ENCODE assay signal across 17 cellular contexts in the genomic region with DNA sequence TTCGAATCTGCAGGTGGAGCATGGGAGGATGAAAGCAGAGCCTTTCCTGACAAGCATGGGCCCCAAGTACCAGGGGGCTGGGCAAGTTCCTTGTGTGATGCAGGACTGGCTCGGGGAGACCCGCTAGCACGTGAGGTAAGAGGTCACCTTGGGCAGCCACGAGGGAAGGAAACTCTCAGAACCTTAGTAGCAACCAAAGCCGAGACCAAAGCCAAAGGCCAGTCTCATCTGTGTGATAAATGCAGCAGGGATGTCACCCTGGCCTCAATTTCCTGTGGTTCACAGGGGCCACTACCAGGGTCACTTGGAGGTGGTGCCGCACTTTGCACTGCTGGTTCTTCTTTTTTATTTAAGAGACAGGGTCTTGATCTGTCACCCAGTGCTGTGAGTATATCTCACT. TPM values are rescaled to one million over a fixed set of nuclear protein-coding genes. Genes with fewer than 3 reads are reported as not detected.
A peak's percentile ranks its signal among the peaks of the same experiment; 100 is the strongest.
DNase-seq lines count a peak whose midpoint lies in the region; ATAC-seq and TF ChIP-seq lines count a peak whose summit lies in the region.
"Had no signal": no experiment of that assay in that cellular context is flagged by ENCODE, and none has a peak within 500 bp of the region (broad histone marks: within the 10 kb centered on the region; RNA-seq: fewer than 3 reads in every experiment).

No MANE protein-coding gene starts in this region.

- H3K9me3 ChIP-seq in upper lobe of right lung (no peaks in the 10 kb centered on the region), left ventricle myocardium inferior (replicated peaks) (no peaks in the 10 kb centered on the region)
- H3K9me3 ChIP-seq: colonic mucosa, esophagus squamous epithelium, tibial nerve had no signal

- H3K27me3 Mint-ChIP-seq in activated naive CD4-positive, alpha-beta T cell treated with anti-CD3 and anti-CD28 coated beads for 36 hours (ENCODE audit: low read depth): no peaks in the 10 kb centered on the region
- no peaks in the 10 kb centered on the region for H3K27me3 Mint-ChIP-seq in central memory CD8-positive, alpha-beta T cell

- H3K36me3 Mint-ChIP-seq in activated naive CD4-positive, alpha-beta T cell treated with anti-CD3 and anti-CD28 coated beads for 36 hours (ENCODE audit: low read depth): peaks cover 12% of the 10 kb centered on the region
- peaks cover 52% of the 10 kb centered on the region for H3K36me3 Mint-ChIP-seq in central memory CD8-positive, alpha-beta T cell (ENCODE audit: insufficient read depth)

- H3K4me1 ChIP-seq in upper lobe of right lung (peaks cover 3% of the 10 kb centered on the region), left ventricle myocardium inferior (peaks cover 25% of the 10 kb centered on the region)
- H3K4me1 ChIP-seq: colonic mucosa, tibial nerve had no signal

- H3K27me3 ChIP-seq in upper lobe of right lung (no peaks in the 10 kb centered on the region), left ventricle myocardium inferior (ENCODE audit: low read depth) (no peaks in the 10 kb centered on the region)
- H3K27me3 ChIP-seq: colonic mucosa, esophagus squamous epithelium, tibial nerve had no signal

- H3K9me3 Mint-ChIP-seq in activated naive CD4-positive, alpha-beta T cell treated with anti-CD3 and anti-CD28 coated beads for 36 hours: no peaks in the 10 kb centered on the region
- no peaks in the 10 kb centered on the region for H3K9me3 Mint-ChIP-seq in central memory CD8-positive, alpha-beta T cell

- ATAC-seq in central memory CD8-positive, alpha-beta T cell (replicated peaks; ENCODE audit: extremely low read depth, poor library complexity, severe bottlenecking): no peak
- ATAC-seq in upper lobe of right lung (no peak), GM21367 (IDR thresholded peaks at IDR 0.05; ENCODE audit: unreplicated experiment) (no peak)
- ATAC-seq: PC-3 had no signal

- CTCF ChIA-PET in activated naive CD4-positive, alpha-beta T cell treated with anti-CD3 and anti-CD28 coated beads for 36 hours (lab: Charles Lee): interaction anchor here (0.9 to 1.5 kb wide), 3 partner anchors 38 to 158 kb away, joined by 4 to 13 read pairs (median 6); a partner anchor contains a TSS

- H3K27ac ChIP-seq in upper lobe of right lung (peak overlapping the region; percentile 32), left ventricle myocardium inferior (replicated peaks) (no peak overlapping the region)
- H3K27ac ChIP-seq: colonic mucosa, tibial nerve had no signal

- H3K36me3 ChIP-seq in upper lobe of right lung: peaks cover 82% of the 10 kb centered on the region
- peaks cover 88% of the 10 kb centered on the region for H3K36me3 ChIP-seq in left ventricle myocardium inferior

- no peak for TF ChIP-seq CTCF in upper lobe of right lung (IDR thresholded peaks at IDR 0.05)
- no peak for TF ChIP-seq CTCF in left ventricle myocardium inferior (IDR thresholded peaks at IDR 0.05; ENCODE audit: borderline replicate concordance)
- no peak for TF ChIP-seq CTCF in GM10266 (IDR thresholded peaks at IDR 0.05; ENCODE audit: control insufficient read depth, insufficient read depth, low read depth, missing control alignments)

- H3K4me3 ChIP-seq in upper lobe of right lung (no peak overlapping the region), left ventricle myocardium inferior (no peak overlapping the region)
- H3K4me3 ChIP-seq: colonic mucosa, esophagus squamous epithelium, tibial nerve had no signal

- intact Hi-C loops in activated naive CD4-positive, alpha-beta T cell treated with anti-CD3 and anti-CD28 coated beads for 36 hours (cut with micrococcal nuclease): no loop called here
- intact Hi-C loops in upper lobe of right lung (cut with DNase I): no loop called here
- intact Hi-C loops in left ventricle myocardium inferior (cut with micrococcal nuclease): no loop called here

- peak overlapping the region; percentile 84 for H3K27ac Mint-ChIP-seq in activated naive CD4-positive, alpha-beta T cell treated with anti-CD3 and anti-CD28 coated beads for 36 hours
- peak overlapping the region; percentile 88 for H3K27ac Mint-ChIP-seq in central memory CD8-positive, alpha-beta T cell (ENCODE audit: low read depth)

- H3K4me1 Mint-ChIP-seq in activated naive CD4-positive, alpha-beta T cell treated with anti-CD3 and anti-CD28 coated beads for 36 hours (ENCODE audit: low read depth): peaks cover 24% of the 10 kb centered on the region
- H3K4me1 Mint-ChIP-seq in central memory CD8-positive, alpha-beta T cell: peaks cover 39% of the 10 kb centered on the region

- no peak overlapping the region for H3K4me3 Mint-ChIP-seq in activated naive CD4-positive, alpha-beta T cell treated with anti-CD3 and anti-CD28 coated beads for 36 hours
- peak overlapping the region; percentile 54 for H3K4me3 Mint-ChIP-seq in central memory CD8-positive, alpha-beta T cell

- DNase-seq in activated naive CD4-positive, alpha-beta T cell treated with anti-CD3 and anti-CD28 coated beads for 36 hours: no peak
- DNase-seq in activated naive CD4-positive, alpha-beta T cell treated with anti-CD3 and anti-CD28 coated beads, Interleukin-2, amount 50 U/mL, for 16 hours: no peak
- peak; percentile 72 for DNase-seq in SKM-1 treated with dmso at 0.1 percent for 144 hours (lab: John Stamatoyannopoulos, UW; ENCODE audit: unreplicated experiment)
- no peak for DNase-seq in central memory CD8-positive, alpha-beta T cell (ENCODE audit: low spot score in 2 of 2)
- no peak for DNase-seq in upper lobe of right lung
- no peak for DNase-seq in left ventricle myocardium inferior
- no peak for DNase-seq in GM10266 (ENCODE audit: extremely low spot score)
- DNase-seq: colonic mucosa, DMS53, esophagus squamous epithelium, NCI-H226, PC-3 had no signal

RNA-seq across cellular contexts. Expression of a gene that starts 39.5 kb away (rescaled TPM):
- total RNA-seq in activated naive CD4-positive, alpha-beta T cell treated with anti-CD3 and anti-CD28 coated beads for 36 hours: not detected
- total RNA-seq in upper lobe of right lung (3.9 TPM), left ventricle myocardium inferior (not detected)
- total RNA-seq: astrocyte, esophagus squamous epithelium, mesenteric fat pad, PC-3, right cardiac atrium, tibial nerve had no signal

RNA-seq across cellular contexts. Expression of a gene that starts 53.8 kb away (rescaled TPM):
- total RNA-seq in activated naive CD4-positive, alpha-beta T cell treated with anti-CD3 and anti-CD28 coated beads for 36 hours: 10 to 100 TPM; 18.7 to 21.7 TPM
- total RNA-seq in upper lobe of right lung (27.9 TPM), left ventricle myocardium inferior (23.0 TPM)
